Comparison of ENCODE assay signal across 27 cellular contexts in genomic region chr3:177123820-177124219, GRCh38.
A peak's percentile ranks its signal among the peaks of the same experiment; 100 is the strongest.
DNase-seq lines count a peak whose midpoint lies in the region; ATAC-seq and TF ChIP-seq lines count a peak whose summit lies in the region.
"Had no signal": no experiment of that assay in that cellular context is flagged by ENCODE, and none has a peak within 500 bp of the region (broad histone marks: within the 10 kb centered on the region; RNA-seq: fewer than 3 reads in every experiment).

No MANE protein-coding gene starts in this region.

- TF ChIP-seq CTCF in brain (conservative IDR thresholded peaks at IDR 0.05) (no peak), osteocyte (IDR thresholded peaks at IDR 0.05) (no peak)

- peak overlapping the region; percentile 2 for H3K27ac Mint-ChIP-seq in activated T-cell treated with anti-CD3 and anti-CD28 coated beads, Interleukin-2, amount 50 U/mL, for 72 hours
- H3K27ac Mint-ChIP-seq in IgD-negative memory B cell, result peak overlapping the region in 2 of 3 donors; percentile 5 to 28
- H3K27ac Mint-ChIP-seq in brain, result peak overlapping the region in 3 of 5 experiments; percentile 30 to 82 (median 38)
- H3K27ac Mint-ChIP-seq in osteocyte (ENCODE audit: unreplicated experiment), result peak overlapping the region; percentile 46

- no peaks in the 10 kb centered on the region for H3K9me3 Mint-ChIP-seq in activated T-cell treated with anti-CD3 and anti-CD28 coated beads, Interleukin-2, amount 50 U/mL, for 72 hours
- H3K9me3 Mint-ChIP-seq in activated T-cell treated with anti-CD3 and anti-CD28 coated beads, Interleukin-2, amount 50 U/mL, for 4 hours, result no peaks in the 10 kb centered on the region
- no peaks in the 10 kb centered on the region for H3K9me3 Mint-ChIP-seq in IgD-negative memory B cell
- peaks cover 12 to 47% (median 25%) of the 10 kb centered on the region in 5 experiments for H3K9me3 Mint-ChIP-seq in brain
- H3K9me3 Mint-ChIP-seq in osteocyte (ENCODE audit: unreplicated experiment), result no peaks in the 10 kb centered on the region

- peak overlapping the region; percentile 5 to 9 for H3K4me3 Mint-ChIP-seq in activated T-cell treated with anti-CD3 and anti-CD28 coated beads, Interleukin-2, amount 50 U/mL, for 72 hours
- no peak overlapping the region for H3K4me3 Mint-ChIP-seq in activated T-cell treated with anti-CD3 and anti-CD28 coated beads, Interleukin-2, amount 50 U/mL, for 4 hours
- H3K4me3 Mint-ChIP-seq in IgD-negative memory B cell (peak overlapping the region in 1 of 4 donors; percentile 1), brain (peak overlapping the region in 1 of 5 experiments; percentile 51), osteocyte (ENCODE audit: unreplicated experiment) (no peak overlapping the region)

- ATAC-seq in activated T-cell treated with anti-CD3 and anti-CD28 coated beads, Interleukin-2, amount 50 U/mL, for 72 hours (replicated peaks in 1 of 2), result no peak
- no peak for ATAC-seq in activated T-cell treated with anti-CD3 and anti-CD28 coated beads, Interleukin-2, amount 50 U/mL, for 4 hours
- ATAC-seq: left lobe of liver had no signal

- intact Hi-C loops in head of caudate nucleus (cut with DNase I), result no loop called here

- peaks cover 80% of the 10 kb centered on the region for H3K4me1 Mint-ChIP-seq in activated T-cell treated with anti-CD3 and anti-CD28 coated beads, Interleukin-2, amount 50 U/mL, for 72 hours (ENCODE audit: low read depth)
- peaks cover 79% of the 10 kb centered on the region for H3K4me1 Mint-ChIP-seq in activated T-cell treated with anti-CD3 and anti-CD28 coated beads, Interleukin-2, amount 50 U/mL, for 4 hours (ENCODE audit: low read depth)
- H3K4me1 Mint-ChIP-seq in IgD-negative memory B cell (peaks cover 53 to 66% (median 65%) of the 10 kb centered on the region in 3 donors), brain (peaks cover 82% of the 10 kb centered on the region), osteocyte (ENCODE audit: unreplicated experiment) (peaks cover 75% of the 10 kb centered on the region)

- no peaks in the 10 kb centered on the region for H3K27me3 Mint-ChIP-seq in activated T-cell treated with anti-CD3 and anti-CD28 coated beads, Interleukin-2, amount 50 U/mL, for 72 hours (ENCODE audit: low read depth)
- H3K27me3 Mint-ChIP-seq in activated T-cell treated with anti-CD3 and anti-CD28 coated beads, Interleukin-2, amount 50 U/mL, for 4 hours (ENCODE audit: low read depth), result no peaks in the 10 kb centered on the region
- H3K27me3 Mint-ChIP-seq in IgD-negative memory B cell (no peaks in the 10 kb centered on the region), brain (peaks cover 4% of the 10 kb centered on the region), osteocyte (ENCODE audit: unreplicated experiment) (no peaks in the 10 kb centered on the region)

- H3K36me3 Mint-ChIP-seq in activated T-cell treated with anti-CD3 and anti-CD28 coated beads, Interleukin-2, amount 50 U/mL, for 72 hours (ENCODE audit: insufficient read depth in 2 of 2), result peaks cover 3 to 8% of the 10 kb centered on the region in 2 donors
- peaks cover 11% of the 10 kb centered on the region for H3K36me3 Mint-ChIP-seq in activated T-cell treated with anti-CD3 and anti-CD28 coated beads, Interleukin-2, amount 50 U/mL, for 4 hours (ENCODE audit: insufficient read depth)
- H3K36me3 Mint-ChIP-seq in IgD-negative memory B cell, result peaks cover 6% of the 10 kb centered on the region
- H3K36me3 Mint-ChIP-seq in brain, result peaks cover 74% of the 10 kb centered on the region
- H3K36me3 Mint-ChIP-seq in osteocyte (ENCODE audit: unreplicated experiment), result peaks cover 8% of the 10 kb centered on the region

- DNase-seq in activated T-cell treated with anti-CD3 and anti-CD28 coated beads, Interleukin-2, amount 50 U/mL, for 72 hours, result no peak
- DNase-seq in activated T-cell treated with anti-CD3 and anti-CD28 coated beads, Interleukin-2, amount 50 U/mL, for 4 hours, result no peak
- DNase-seq in osteocyte (ENCODE audit: extremely low spot score, unreplicated experiment) (no peak), head of caudate nucleus (no peak), NCI-H69 (lab: John Stamatoyannopoulos, UW) (no peak), globus pallidus (ENCODE audit: low spot score) (no peak)
- DNase-seq: activated CD4-positive, alpha-beta T cell treated with anti-CD3 and anti-CD28 coated beads, Interleukin-2, amount 50 U/mL, for 48 hours; activated naive CD4-positive, alpha-beta T cell; Caco-2; central memory CD4-positive, alpha-beta T cell; DMS79 treated with DMSO at 0.1 percent for 48 hours; dorsolateral prefrontal cortex; GF-D8; IMR-90; mesenchymal stem cell; NCI-H1092; NCI-H187; NCI-H2171; NCI-H510A treated with DMSO at 0.1 percent for 48 hours; PC-9; SHP77; small intestine; SW 1271; trophoblast cell had no signal

Comparison
In these comparisons a context has a peak if more than half of its experiments do, and no peak if none do; other contexts are left out.
1. H3K4me3 Mint-ChIP-seq: peak in activated T-cell treated with anti-CD3 and anti-CD28 coated beads, Interleukin-2, amount 50 U/mL, for 72 hours (2 of 2); none in activated T-cell treated with anti-CD3 and anti-CD28 coated beads, Interleukin-2, amount 50 U/mL, for 4 hours (single experiment) and osteocyte (single experiment).
2. Peak in every context shown above with its lines, with median percentiles within 50 percentile points of each other: H3K27ac Mint-ChIP-seq.